Comparison of ENCODE assay signal across 8 cellular contexts in genomic region chr12:49336645-49337584, GRCh38. TPM values are rescaled to one million over a fixed set of nuclear protein-coding genes. Genes with fewer than 3 reads are reported as not detected.
DNase-seq lines count a peak whose midpoint lies in the region; TF ChIP-seq lines count a peak whose summit lies in the region.

Gene C1QL4, minus strand, starts transcription at chr12:49337188. Its CDS starts 711 bp downstream, at chr12:49336477.

- 1 to 2% methylated on average over 17 to 62 of the region's 65 CpGs for WGBS in testis, 2 donors

- intact Hi-C loops in testis (cut with DNase I; ENCODE audit: low total_unique reads), result loop anchor here (10.0 kb wide), 1 partner anchor 52 kb away; no protein-coding TSS in a partner anchor

- no peaks in the 10 kb centered on the region for H4K20me1 ChIP-seq in osteoblast (ENCODE audit: insufficient read depth, low read length)

- TF ChIP-seq CTCF in AG09309 (IDR thresholded peaks at IDR 0.05; ENCODE audit: control insufficient read depth, insufficient read depth, low read depth, low read length, missing control alignments) (peak; percentile 88), LNCAP (IDR thresholded peaks at IDR 0.05) (peak; percentile 98), osteoblast (IDR thresholded peaks at IDR 0.05; ENCODE audit: extremely low read depth, low read depth, low read length) (peak; percentile 58), testis (IDR thresholded peaks at IDR 0.05) (peak; percentile 38 to 96 (median 80))

- H3K27ac ChIP-seq in osteoblast (ENCODE audit: low read depth, low read length), result no peak within 1 kb of the TSS
- no peak within 1 kb of the TSS for H3K27ac ChIP-seq in testis

- H3K27me3 ChIP-seq in osteoblast (ENCODE audit: insufficient read depth, low read length) (peaks cover 54% of the 10 kb centered on the region), testis (peaks cover 3% of the 10 kb centered on the region)

- DNase-seq in AG09309 (ENCODE audit: low read depth) (no peak), GM19238 (ENCODE audit: insufficient read length, low spot score) (peak; percentile 88), SK-N-DZ (ENCODE audit: low spot score) (peak; percentile 82), glomerular visceral epithelial cell (ENCODE audit: extremely low spot score) (peak; percentile 81), osteoblast (ENCODE audit: insufficient read length, low spot score, missing footprints) (peak; percentile 99), testis (peak; percentile 89)
- peak; percentile 90 for DNase-seq in activated naive CD4-positive, alpha-beta T cell treated with Interleukin-2 at 50 U/mL for 16 hours

- H3K36me3 ChIP-seq in osteoblast (ENCODE audit: insufficient read depth, low read length) (no peaks in the 10 kb centered on the region), testis (ENCODE audit: low read depth, missing control alignments) (no peaks in the 10 kb centered on the region)

- peak within 1 kb of the TSS; percentile 76 for H2AFZ ChIP-seq in osteoblast (ENCODE audit: low read length)

- H3K4me1 ChIP-seq in osteoblast (ENCODE audit: insufficient read depth, low read length) (peaks cover 3% of the 10 kb centered on the region), testis (peaks cover 1% of the 10 kb centered on the region)

- H3K79me2 ChIP-seq in osteoblast (ENCODE audit: insufficient read depth, low read length), result no peaks in the 10 kb centered on the region

- TF ChIP-seq POLR2A in testis (IDR thresholded peaks at IDR 0.05), result no peak

- H3K4me2 ChIP-seq in osteoblast (ENCODE audit: insufficient read depth, low read length), result peak within 1 kb of the TSS; percentile 86

- H3K4me3 ChIP-seq in AG09309 (ENCODE audit: control insufficient read depth, low read depth, low read length), result peak within 1 kb of the TSS; percentile 40
- peak within 1 kb of the TSS; percentile 66 for H3K4me3 ChIP-seq in osteoblast (ENCODE audit: insufficient read depth, low read length)
- H3K4me3 ChIP-seq in testis, result peak within 1 kb of the TSS; percentile 34 to 42

- no peaks in the 10 kb centered on the region for H3K9me3 ChIP-seq in osteoblast (ENCODE audit: low read depth, low read length)
- H3K9me3 ChIP-seq in testis, result no peaks in the 10 kb centered on the region

RNA-seq across cellular contexts. Expression of gene C1QL4, which starts in this region (rescaled TPM):
- polyA plus RNA-seq in SK-N-DZ (2014; cell fraction: cytosol; rRNA removed), result 28.5 and 41.0 TPM in 2 replicates
- polyA plus RNA-seq in SK-N-DZ (2014; cell fraction: nucleus; rRNA removed), result 24.7 and 34.5 TPM in 2 replicates
- total RNA-seq in osteoblast (0.36 TPM in 1 of 2 replicates, not detected in the other), testis (1 to 10 TPM; 3.3 to 5.5 TPM)
- 2.9 TPM for polyA plus RNA-seq in testis (ENCODE audit: insufficient read depth, low read depth, low replicate concordance)

Comparison
In these comparisons a context has a peak if more than half of its experiments do, and no peak if none do; other contexts are left out.
1. Peak in DNase-seq, H3K4me3 ChIP-seq and H3K4me2 ChIP-seq in osteoblast; RNA of the gene not detected or under 1 TPM.